ENCODE assay signal across 2 cellular contexts in genomic region chr15:50128266-50128665, GRCh38.
TF ChIP-seq lines count a peak whose summit lies in the region.

No MANE protein-coding gene starts in this region.

TF ChIP-seq in A549, 52 proteins besides CTCF, POLR2A, EP300 and RAD21:
- TF ChIP-seq REST (IDR thresholded peaks at IDR 0.05) (no peak), RFX5 (IDR thresholded peaks at IDR 0.05) (no peak), JUNB (IDR thresholded peaks at IDR 0.05) (no peak), E2F6 (IDR thresholded peaks at IDR 0.05; ENCODE audit: borderline replicate concordance, low read depth) (no peak), RCOR1 (IDR thresholded peaks at IDR 0.05; ENCODE audit: low read depth, low read length) (no peak), ATOH8 (CRISPR knock-in tag; IDR thresholded peaks at IDR 0.05; ENCODE audit: low read depth) (no peak), SREBF2 (IDR thresholded peaks at IDR 0.05) (no peak), USF2 (IDR thresholded peaks at IDR 0.05) (no peak), PBX3 (IDR thresholded peaks at IDR 0.05) (no peak), ZFP36 (IDR thresholded peaks at IDR 0.05; ENCODE audit: borderline replicate concordance, partially characterized antibody) (no peak), ESRRA (IDR thresholded peaks at IDR 0.05; ENCODE audit: borderline replicate concordance, low read length) (no peak), BCL3 (IDR thresholded peaks at IDR 0.05) (no peak), JUN (IDR thresholded peaks at IDR 0.05) (no peak), SMC3 (IDR thresholded peaks at IDR 0.05) (no peak), EHMT2 (IDR thresholded peaks at IDR 0.05; ENCODE audit: low read depth) (no peak)

TF ChIP-seq in HepG2, 621 proteins besides CTCF, POLR2A, EP300 and RAD21 (continued from another document):
- TF ChIP-seq ZNF552 (CRISPR knock-in tag; IDR thresholded peaks at IDR 0.05; ENCODE audit: borderline replicate concordance) (no peak), POGK (CRISPR knock-in tag; conservative IDR thresholded peaks at IDR 0.05) (no peak), ZNF253 (CRISPR knock-in tag; IDR thresholded peaks at IDR 0.05; ENCODE audit: borderline replicate concordance) (no peak), RFXAP (CRISPR knock-in tag; IDR thresholded peaks at IDR 0.05; ENCODE audit: borderline replicate concordance) (no peak), HNF1B (CRISPR knock-in tag; IDR thresholded peaks at IDR 0.05) (no peak)
